11 cellular contexts compared by ENCODE assay signal in the genomic region with DNA sequence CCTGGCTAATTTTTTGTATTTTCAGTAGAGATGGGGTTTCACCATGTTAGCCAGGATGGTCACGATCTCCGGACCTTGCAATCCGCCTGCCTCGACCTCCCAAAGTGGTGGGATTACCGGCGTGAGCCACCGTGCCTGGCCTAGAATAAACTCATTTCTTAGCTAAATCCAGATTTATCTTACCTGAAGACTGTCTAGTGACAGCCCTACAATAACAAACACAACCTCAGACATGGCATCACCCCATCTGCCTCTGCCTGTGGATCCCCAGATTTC. TPM values are rescaled to one million over a fixed set of nuclear protein-coding genes. Genes with fewer than 3 reads are reported as not detected.
DNase-seq lines count a peak whose midpoint lies in the region; ATAC-seq lines count a peak whose summit lies in the region.
"Had no signal": no experiment of that assay in that cellular context is flagged by ENCODE, and none has a peak within 500 bp of the region (broad histone marks: within the 10 kb centered on the region; RNA-seq: fewer than 3 reads in every experiment).

No MANE protein-coding gene starts in this region.

- CTCF ChIA-PET in activated naive CD4-positive, alpha-beta T cell treated with anti-CD3 and anti-CD28 coated beads, Interleukin-2, amount 10 ng/mL, durations not matched to agents 7 days and 5 days (lab: Charles Lee): no interaction called here

- H3K4me1 ChIP-seq in urinary bladder (ENCODE audit: insufficient read depth): peaks cover 2% of the 10 kb centered on the region

- H3K4me1 Mint-ChIP-seq in activated naive CD4-positive, alpha-beta T cell treated with anti-CD3 and anti-CD28 coated beads, Interleukin-2, amount 10 ng/mL, durations not matched to agents 7 days and 5 days: peaks cover 54% of the 10 kb centered on the region
- H3K4me1 Mint-ChIP-seq in activated naive CD8-positive, alpha-beta T cell (ENCODE audit: low read depth): peaks cover 58% of the 10 kb centered on the region

- peak overlapping the region; percentile 32 for H3K27ac ChIP-seq in urinary bladder (ENCODE audit: low read depth)

- H3K27me3 Mint-ChIP-seq in activated naive CD4-positive, alpha-beta T cell treated with anti-CD3 and anti-CD28 coated beads, Interleukin-2, amount 10 ng/mL, durations not matched to agents 7 days and 5 days: no peaks in the 10 kb centered on the region
- no peaks in the 10 kb centered on the region for H3K27me3 Mint-ChIP-seq in activated naive CD8-positive, alpha-beta T cell

- ATAC-seq in GM21390 (IDR thresholded peaks at IDR 0.05; ENCODE audit: unreplicated experiment) (no peak), HG02852 (IDR thresholded peaks at IDR 0.05; ENCODE audit: unreplicated experiment) (no peak), HG02571 (IDR thresholded peaks at IDR 0.05; ENCODE audit: unreplicated experiment) (no peak)

- 96% methylated on average over 7 of the region's 7 CpGs for WGBS in urinary bladder

- H3K36me3 ChIP-seq in urinary bladder (ENCODE audit: insufficient read depth): peaks cover 2% of the 10 kb centered on the region

- H3K4me3 Mint-ChIP-seq in activated naive CD4-positive, alpha-beta T cell treated with anti-CD3 and anti-CD28 coated beads, Interleukin-2, amount 10 ng/mL, durations not matched to agents 7 days and 5 days: peak overlapping the region; percentile 52
- H3K4me3 Mint-ChIP-seq in activated naive CD8-positive, alpha-beta T cell: peak overlapping the region; percentile 77

- peaks cover 22% of the 10 kb centered on the region for H3K9me3 Mint-ChIP-seq in activated naive CD4-positive, alpha-beta T cell treated with anti-CD3 and anti-CD28 coated beads, Interleukin-2, amount 10 ng/mL, durations not matched to agents 7 days and 5 days
- no peaks in the 10 kb centered on the region for H3K9me3 Mint-ChIP-seq in activated naive CD8-positive, alpha-beta T cell (ENCODE audit: low read depth)

- no peak for DNase-seq in activated naive CD4-positive, alpha-beta T cell treated with anti-CD3 and anti-CD28 coated beads, Interleukin-2, amount 10 ng/mL, durations not matched to agents 7 days and 5 days
- no peak for DNase-seq in activated naive CD4-positive, alpha-beta T cell treated with anti-CD3 and anti-CD28 coated beads, Interleukin-2, amount 50 U/mL, for 16 hours
- peak; percentile 51 for DNase-seq in mesenteric fat pad (ENCODE audit: low spot score)
- DNase-seq: amygdala, NCI-H2081 treated with DMSO at 0.1 percent for 48 hours, NCI-H748 treated with DMSO at 0.1 percent for 48 hours had no signal

- peaks cover 67% of the 10 kb centered on the region for H3K36me3 Mint-ChIP-seq in activated naive CD4-positive, alpha-beta T cell treated with anti-CD3 and anti-CD28 coated beads, Interleukin-2, amount 10 ng/mL, durations not matched to agents 7 days and 5 days
- H3K36me3 Mint-ChIP-seq in activated naive CD8-positive, alpha-beta T cell: peaks cover 9% of the 10 kb centered on the region

- H3K27ac Mint-ChIP-seq in activated naive CD4-positive, alpha-beta T cell treated with anti-CD3 and anti-CD28 coated beads, Interleukin-2, amount 10 ng/mL, durations not matched to agents 7 days and 5 days: peak overlapping the region; percentile 100
- peak overlapping the region; percentile 92 for H3K27ac Mint-ChIP-seq in activated naive CD8-positive, alpha-beta T cell

- H3K4me3 ChIP-seq in urinary bladder (ENCODE audit: low read depth, low read length): no peak overlapping the region

RNA-seq across cellular contexts. Expression of a gene that starts 5.0 kb away (rescaled TPM):
- 10.5 TPM for total RNA-seq in mesenteric fat pad
- 28.3 TPM for total RNA-seq in urinary bladder
- polyA plus RNA-seq in urinary bladder: 9.1 TPM

RNA-seq across cellular contexts. Expression of a gene that starts 43.7 kb away (rescaled TPM):
- total RNA-seq in mesenteric fat pad (2.0 TPM), urinary bladder (8.4 TPM)
- polyA plus RNA-seq in urinary bladder: 3.5 TPM
